In genomic region chr16:10033561-10033960, GRCh38 we compare ENCODE assay signal across 29 cellular contexts.
"Had no signal": no experiment of that assay in that cellular context is flagged by ENCODE, and none has a peak within 500 bp of the region (broad histone marks: within the 10 kb centered on the region; RNA-seq: fewer than 3 reads in every experiment).

No MANE protein-coding gene starts in this region.

- H3K36me3 ChIP-seq: adrenal gland, ascending aorta, brain microvascular endothelial cell, esophagus squamous epithelium, heart right ventricle, left ventricle myocardium inferior, right atrium auricular region, suprapubic skin, tibial nerve had no signal

- H3K36me3 Mint-ChIP-seq: activated naive CD8-positive, alpha-beta T cell; stimulated activated memory B cell treated with anti-CD40 and anti-IgM and Interleukin-4, amounts not matched to agents 10 μg/mL and 1 μg/mL and 100 μg/mL, for 72 hours had no signal

- H3K27ac Mint-ChIP-seq: activated naive CD8-positive, alpha-beta T cell; activated T-cell treated with anti-CD3 and anti-CD28 coated beads, Interleukin-2, amount 50 U/mL, for 72 hours; naive thymus-derived CD4-positive, alpha-beta T cell; stimulated activated memory B cell treated with anti-CD40 and anti-IgM and Interleukin-4, amounts not matched to agents 10 μg/mL and 1 μg/mL and 100 μg/mL, for 72 hours; stimulated activated naive CD8-positive, alpha-beta T cell treated with anti-CD3 and anti-CD28 coated beads, Interleukin-15, amount 100 ng/mL, for 72 hours had no signal

- H3K9me3 ChIP-seq: adrenal gland, ascending aorta, left ventricle myocardium inferior, right atrium auricular region, suprapubic skin had no signal

- ATAC-seq: activated T-cell treated with anti-CD3 and anti-CD28 coated beads, Interleukin-2, amount 50 U/mL, for 72 hours; heart right ventricle; naive thymus-derived CD4-positive, alpha-beta T cell; stimulated activated memory B cell treated with anti-CD40 and anti-IgM and Interleukin-4, amounts not matched to agents 10 μg/mL and 1 μg/mL and 100 μg/mL, for 72 hours; stimulated activated naive CD8-positive, alpha-beta T cell treated with anti-CD3 and anti-CD28 coated beads, Interleukin-15, amount 100 ng/mL, for 72 hours had no signal

- H3K4me1 ChIP-seq: adrenal gland, ascending aorta, esophagus squamous epithelium, heart right ventricle, left ventricle myocardium inferior, right atrium auricular region, suprapubic skin, tibial nerve had no signal

- H3K4me2 ChIP-seq: smooth muscle cell had no signal

- DNase-seq: activated CD4-positive, alpha-beta T cell treated with anti-CD3 and anti-CD28 coated beads for 4 hours; activated CD4-positive, alpha-beta T cell treated with anti-CD3 and anti-CD28 coated beads, Interleukin-2, amount 50 U/mL, for 4 hours; activated CD4-positive, CD25-positive, alpha-beta regulatory T cell; activated naive CD4-positive, alpha-beta T cell; activated T-cell treated with anti-CD3 and anti-CD28 coated beads for 4 hours; activated T-cell treated with anti-CD3 and anti-CD28 coated beads, Interleukin-2, amount 50 U/mL, for 72 hours; adrenal gland; brain microvascular endothelial cell; dermis blood vessel endothelial cell; effector CD8-positive, alpha-beta T cell; esophagus squamous epithelium; foreskin melanocyte; heart right ventricle; left ventricle myocardium inferior; naive thymus-derived CD4-positive, alpha-beta T cell; stimulated activated CD4-positive, alpha-beta T cell treated with anti-CD3 and anti-CD28 coated beads, Interleukin-1b, Interleukin-23, amount 100 ng/mL, for 48 hours; stimulated activated CD4-positive, alpha-beta T cell treated with anti-CD3 and anti-CD28 coated beads, Interleukin-4, amount 100 ng/mL, for 4 hours; stimulated activated CD8-positive, alpha-beta memory T cell treated with anti-CD3 and anti-CD28 coated beads, Interleukin-4, amount 100 ng/mL, for 48 hours; stimulated activated naive CD8-positive, alpha-beta T cell treated with anti-CD3 and anti-CD28 coated beads, Interleukin-15, amount 100 ng/mL, for 72 hours; T-helper 2 cell had no signal

- H3K9me3 Mint-ChIP-seq: activated T-cell treated with anti-CD3 and anti-CD28 coated beads, Interleukin-2, amount 50 U/mL, for 72 hours; neural crest cell; stimulated activated memory B cell treated with anti-CD40 and anti-IgM and Interleukin-4, amounts not matched to agents 10 μg/mL and 1 μg/mL and 100 μg/mL, for 72 hours; stimulated activated naive CD8-positive, alpha-beta T cell treated with anti-CD3 and anti-CD28 coated beads, Interleukin-15, amount 100 ng/mL, for 72 hours had no signal

- H3K4me3 ChIP-seq: adrenal gland, ascending aorta, esophagus squamous epithelium, heart right ventricle, left ventricle myocardium inferior, right atrium auricular region, smooth muscle cell, suprapubic skin, tibial nerve had no signal

- H3K4me3 Mint-ChIP-seq: activated naive CD8-positive, alpha-beta T cell; activated T-cell treated with anti-CD3 and anti-CD28 coated beads, Interleukin-2, amount 50 U/mL, for 72 hours; naive thymus-derived CD4-positive, alpha-beta T cell; neural crest cell; stimulated activated memory B cell treated with anti-CD40 and anti-IgM and Interleukin-4, amounts not matched to agents 10 μg/mL and 1 μg/mL and 100 μg/mL, for 72 hours; stimulated activated naive CD8-positive, alpha-beta T cell treated with anti-CD3 and anti-CD28 coated beads, Interleukin-15, amount 100 ng/mL, for 72 hours had no signal

- H3K27me3 ChIP-seq: adrenal gland, ascending aorta, brain microvascular endothelial cell, right atrium auricular region, tibial nerve had no signal

- H3K27me3 Mint-ChIP-seq: stimulated activated memory B cell treated with anti-CD40 and anti-IgM and Interleukin-4, amounts not matched to agents 10 μg/mL and 1 μg/mL and 100 μg/mL, for 72 hours had no signal

- H3K4me1 Mint-ChIP-seq: naive thymus-derived CD4-positive, alpha-beta T cell; stimulated activated memory B cell treated with anti-CD40 and anti-IgM and Interleukin-4, amounts not matched to agents 10 μg/mL and 1 μg/mL and 100 μg/mL, for 72 hours; stimulated activated naive CD8-positive, alpha-beta T cell treated with anti-CD3 and anti-CD28 coated beads, Interleukin-15, amount 100 ng/mL, for 72 hours had no signal

- H3K27ac ChIP-seq: adrenal gland, ascending aorta, brain microvascular endothelial cell, epithelial cell of prostate, esophagus squamous epithelium, heart right ventricle, left ventricle myocardium inferior, right atrium auricular region, suprapubic skin, tibial nerve had no signal
